Comparison of ENCODE assay signal across 4 cellular contexts in the genomic region with DNA sequence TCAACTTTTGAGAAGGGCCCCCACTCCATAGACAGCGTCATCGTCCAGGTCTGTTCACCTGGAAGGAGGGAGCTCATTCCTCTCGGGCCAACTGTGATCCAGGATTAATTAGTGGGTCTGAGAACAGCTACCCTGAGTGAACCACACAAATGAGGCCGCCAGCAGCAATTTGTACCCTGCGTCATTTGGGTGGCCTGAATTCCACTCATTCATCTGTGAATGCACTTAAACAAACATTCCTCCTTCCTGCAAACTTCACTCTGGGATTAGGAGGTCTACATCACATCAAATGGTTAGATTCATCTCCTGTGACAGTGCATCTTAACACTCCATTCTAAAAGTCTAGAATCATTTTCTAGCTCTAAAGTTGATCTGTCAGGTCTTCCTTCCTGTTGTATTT.
"Had no signal": no experiment of that assay in that cellular context is flagged by ENCODE, and none has a peak within 500 bp of the region (broad histone marks: within the 10 kb centered on the region; RNA-seq: fewer than 3 reads in every experiment).

No MANE protein-coding gene starts in this region.

- H3K4me3 ChIP-seq: GM23248 had no signal

- H3K9ac ChIP-seq: GM23248 had no signal

- H3K27ac Mint-ChIP-seq: H9 had no signal

- H2AFZ ChIP-seq: GM23248 had no signal

- H3K27ac ChIP-seq: GM23248 had no signal

- H3K4me3 Mint-ChIP-seq: H9 had no signal

- DNase-seq: GM23248, H9, HCEC 1CT, IMR-90 had no signal
